ENCODE assay signal across 20 cellular contexts in the genomic region with DNA sequence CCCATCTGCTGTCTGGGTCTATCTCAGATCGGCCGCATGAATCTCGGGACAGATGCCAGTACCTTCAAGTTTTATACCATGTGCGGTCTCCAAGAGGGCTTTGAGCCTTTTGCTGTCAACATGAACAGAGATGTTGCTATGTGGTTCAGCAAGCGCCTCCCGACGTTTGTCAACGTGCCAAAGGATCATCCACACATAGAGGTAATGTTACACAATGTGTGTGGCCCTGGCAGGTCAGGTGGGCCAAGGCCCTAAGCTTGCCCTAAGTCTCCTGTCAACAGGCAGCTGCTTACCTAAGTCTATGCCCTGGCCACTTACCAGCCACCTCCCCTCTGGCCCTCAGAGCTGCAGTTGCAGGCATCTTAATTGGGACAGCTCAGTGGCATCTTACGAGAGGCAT.
"Had no signal": no experiment of that assay in that cellular context is flagged by ENCODE, and none has a peak within 500 bp of the region (broad histone marks: within the 10 kb centered on the region; RNA-seq: fewer than 3 reads in every experiment).

No MANE protein-coding gene starts in this region.

- H3K9me3 ChIP-seq: SJSA1 had no signal

- FAIRE-seq: RCC 7860 had no signal

- H3K36me3 ChIP-seq: SJSA1 had no signal

- DNase-seq: KBM-7, MV-4-11, NCI-H1048, NCI-H1105, NCI-H1417, NCI-H1436 treated with DMSO at 0.1 percent for 48 hours, NCI-H1694, NCI-H187 treated with DMSO at 0.1 percent for 48 hours, NCI-H2029 treated with DMSO at 0.1 percent for 48 hours, NCI-H226, NCI-H446, NCI-H510A, NCI-H524 treated with DMSO at 0.1 percent for 48 hours, NCI-H69, NCI-H774, SHP77 treated with DMSO at 0.1 percent for 48 hours had no signal

- H3K4me3 ChIP-seq: SJSA1, SK-N-MC had no signal

- H3K4me1 ChIP-seq: SJSA1 had no signal

- H3K27ac ChIP-seq: RWPE1, SJSA1, SK-N-MC had no signal
